ENCODE assay signal across 17 cellular contexts in genomic region chr15:28993720-28994053, GRCh38.
DNase-seq lines count a peak whose midpoint lies in the region; ATAC-seq, FAIRE-seq and TF ChIP-seq lines count a peak whose summit lies in the region.
"Had no signal": no experiment of that assay in that cellular context is flagged by ENCODE, and none has a peak within 500 bp of the region (broad histone marks: within the 10 kb centered on the region; RNA-seq: fewer than 3 reads in every experiment).

No MANE protein-coding gene starts in this region.

- TF ChIP-seq CTCF in glutamatergic neuron (IDR thresholded peaks at IDR 0.05; ENCODE audit: partially characterized antibody, unreplicated experiment) (no peak), neural progenitor cell (IDR thresholded peaks at IDR 0.05) (no peak), kidney (IDR thresholded peaks at IDR 0.05; ENCODE audit: borderline replicate concordance, extremely low read depth, insufficient read depth) (no peak)

- H3K4me3 Mint-ChIP-seq in CD8-positive, alpha-beta memory T cell, result peak overlapping the region in 3 of 7 donors; percentile 67 to 74 (median 71)
- H3K4me3 Mint-ChIP-seq in activated T-helper 17 cell treated with anti-CD3 and anti-CD28 coated beads, Interleukin-2, amount 50 U/mL, for 72 hours, result peak overlapping the region; percentile 60
- H3K4me3 Mint-ChIP-seq in glutamatergic neuron (ENCODE audit: unreplicated experiment) (peak overlapping the region; percentile 70), neural progenitor cell (peak overlapping the region; percentile 50)

- no peak for DNase-seq in CD8-positive, alpha-beta memory T cell
- DNase-seq in glutamatergic neuron (no peak), neural progenitor cell (ENCODE audit: low spot score) (no peak), kidney (no peak), superior temporal gyrus (ENCODE audit: extremely low spot score) (no peak)
- DNase-seq: cerebellar nuclear complex, islet precursor cell, mesendoderm, NCI-H2029 treated with DMSO at 0.1 percent for 48 hours, NCI-H446 treated with DMSO at 0.1 percent for 48 hours, SW 1271 had no signal

- H3K27me3 Mint-ChIP-seq in CD8-positive, alpha-beta memory T cell, result no peaks in the 10 kb centered on the region
- no peaks in the 10 kb centered on the region for H3K27me3 Mint-ChIP-seq in activated T-helper 17 cell treated with anti-CD3 and anti-CD28 coated beads, Interleukin-2, amount 50 U/mL, for 72 hours
- H3K27me3 Mint-ChIP-seq in glutamatergic neuron (ENCODE audit: unreplicated experiment) (peaks cover 13% of the 10 kb centered on the region), neural progenitor cell (ENCODE audit: insufficient read depth, low read depth) (peaks cover 5% of the 10 kb centered on the region)

- H3K4me3 ChIP-seq in CD8-positive, alpha-beta memory T cell (ENCODE audit: low read length), result no peak overlapping the region
- H3K4me3 ChIP-seq in neural progenitor cell (no peak overlapping the region), kidney (ENCODE audit: low read length in 2 of 2) (no peak overlapping the region)
- H3K4me3 ChIP-seq: HAP-1, hepatocyte had no signal

- H3K9ac ChIP-seq in neural progenitor cell (no peak overlapping the region), kidney (ENCODE audit: low read length in 2 of 2) (no peak overlapping the region)

- no peaks in the 10 kb centered on the region for H3K27me3 ChIP-seq in CD8-positive, alpha-beta memory T cell (ENCODE audit: insufficient read depth, low read length, poor library complexity, severe bottlenecking)
- no peaks in the 10 kb centered on the region for H3K27me3 ChIP-seq in neural progenitor cell
- H3K27me3 ChIP-seq: hepatocyte had no signal

- intact Hi-C loops in kidney (cut with DNase I), result no loop called here

- FAIRE-seq in kidney (lab: Jason Lieb, UNC), result no peak

- H3K4me2 ChIP-seq in neural progenitor cell, result no peak overlapping the region
- H3K4me2 ChIP-seq: hepatocyte had no signal

- H3K9me3 ChIP-seq in CD8-positive, alpha-beta memory T cell (ENCODE audit: low read length), result no peaks in the 10 kb centered on the region
- H3K9me3 ChIP-seq in neural progenitor cell (ENCODE audit: low read depth), result no peaks in the 10 kb centered on the region
- no peaks in the 10 kb centered on the region for H3K9me3 ChIP-seq in kidney (ENCODE audit: control insufficient read depth in 1 of 2, low read length in 2 of 2)
- H3K9me3 ChIP-seq: HAP-1 had no signal

- ATAC-seq in activated T-helper 17 cell treated with anti-CD3 and anti-CD28 coated beads, Interleukin-2, amount 50 U/mL, for 72 hours (replicated peaks), result no peak
- ATAC-seq in HG03565 (IDR thresholded peaks at IDR 0.05; ENCODE audit: unreplicated experiment), result no peak

- no peaks in the 10 kb centered on the region for H3K9me3 Mint-ChIP-seq in CD8-positive, alpha-beta memory T cell
- H3K9me3 Mint-ChIP-seq in activated T-helper 17 cell treated with anti-CD3 and anti-CD28 coated beads, Interleukin-2, amount 50 U/mL, for 72 hours, result no peaks in the 10 kb centered on the region
- H3K9me3 Mint-ChIP-seq in glutamatergic neuron (ENCODE audit: unreplicated experiment), result peaks cover 17% of the 10 kb centered on the region
- peaks cover 4% of the 10 kb centered on the region for H3K9me3 Mint-ChIP-seq in neural progenitor cell
- H3K9me3 Mint-ChIP-seq: activated T-helper 2 cell treated with anti-CD3 and anti-CD28 coated beads, Interferon-gamma antibody, Interleukin-2, Interleukin-4, amounts not matched to agents 10 μg/mL and 5 μg/mL and 100 μg/mL, durations not matched to agents 14 hours and 24 hours and 36 hours had no signal

- CTCF ChIA-PET in CD8-positive, alpha-beta memory T cell (lab: Charles Lee), result no interaction called here

- H3K36me3 ChIP-seq in CD8-positive, alpha-beta memory T cell (ENCODE audit: insufficient read depth, low read length), result peaks cover 13% of the 10 kb centered on the region
- H3K36me3 ChIP-seq in neural progenitor cell (no peaks in the 10 kb centered on the region), kidney (ENCODE audit: control insufficient read depth in 1 of 2, insufficient read depth in 2 of 2, low read length in 2 of 2) (no peaks in the 10 kb centered on the region)
- H3K36me3 ChIP-seq: HAP-1 had no signal

- H3K27ac Mint-ChIP-seq in CD8-positive, alpha-beta memory T cell, result peak overlapping the region in 7 of 8 donors; percentile 59 to 91 (median 79)
- peak overlapping the region; percentile 36 for H3K27ac Mint-ChIP-seq in activated T-helper 17 cell treated with anti-CD3 and anti-CD28 coated beads, Interleukin-2, amount 50 U/mL, for 72 hours
- peak overlapping the region; percentile 22 for H3K27ac Mint-ChIP-seq in glutamatergic neuron (ENCODE audit: unreplicated experiment)
- peak overlapping the region; percentile 98 for H3K27ac Mint-ChIP-seq in neural progenitor cell

- POLR2A ChIA-PET in CD8-positive, alpha-beta memory T cell (lab: Charles Lee), result no interaction called here

- peaks cover 0 to 35% (median 5%) of the 10 kb centered on the region in 3 donors for H3K36me3 Mint-ChIP-seq in CD8-positive, alpha-beta memory T cell
- no peaks in the 10 kb centered on the region for H3K36me3 Mint-ChIP-seq in activated T-helper 17 cell treated with anti-CD3 and anti-CD28 coated beads, Interleukin-2, amount 50 U/mL, for 72 hours (ENCODE audit: low read depth)
- H3K36me3 Mint-ChIP-seq in glutamatergic neuron (ENCODE audit: unreplicated experiment) (peaks cover 13% of the 10 kb centered on the region), neural progenitor cell (peaks cover 24% of the 10 kb centered on the region)

- no peak overlapping the region for H3K27ac ChIP-seq in CD8-positive, alpha-beta memory T cell (ENCODE audit: low read depth, low read length)
- no peak overlapping the region for H3K27ac ChIP-seq in neural progenitor cell
- no peak overlapping the region for H3K27ac ChIP-seq in kidney (ENCODE audit: low read depth in 2 of 2, low read length in 2 of 2)
- H3K27ac ChIP-seq: hepatocyte, RWPE1 had no signal

- peaks cover 51% of the 10 kb centered on the region for H4K20me1 ChIP-seq in neural progenitor cell (ENCODE audit: low read depth)

- peaks cover 19% of the 10 kb centered on the region for H3K4me1 ChIP-seq in CD8-positive, alpha-beta memory T cell (ENCODE audit: insufficient read depth, low read length)
- H3K4me1 ChIP-seq in neural progenitor cell (peaks cover 44% of the 10 kb centered on the region), kidney (ENCODE audit: control insufficient read depth in 1 of 2, insufficient read depth in 1 of 2, low read depth in 1 of 2, low read length in 2 of 2) (no peaks in the 10 kb centered on the region)

- H3F3A ChIP-seq in neural progenitor cell (ENCODE audit: low read depth), result peaks cover 11% of the 10 kb centered on the region

- peaks cover 30 to 71% (median 37%) of the 10 kb centered on the region in 3 donors for H3K4me1 Mint-ChIP-seq in CD8-positive, alpha-beta memory T cell
- H3K4me1 Mint-ChIP-seq in activated T-helper 17 cell treated with anti-CD3 and anti-CD28 coated beads, Interleukin-2, amount 50 U/mL, for 72 hours, result peaks cover 14% of the 10 kb centered on the region
- H3K4me1 Mint-ChIP-seq in glutamatergic neuron (ENCODE audit: low read depth, unreplicated experiment), result peaks cover 74% of the 10 kb centered on the region
- peaks cover 72% of the 10 kb centered on the region for H3K4me1 Mint-ChIP-seq in neural progenitor cell

- no peak overlapping the region for H2AFZ ChIP-seq in neural progenitor cell (replicated peaks)
- H2AFZ ChIP-seq: hepatocyte had no signal

- H3K79me2 ChIP-seq in neural progenitor cell (ENCODE audit: low read depth), result no peaks in the 10 kb centered on the region
- H3K79me2 ChIP-seq: hepatocyte had no signal

Comparison
In these comparisons a context has a peak if more than half of its experiments do, and no peak if none do; other contexts are left out.
1. H3K27ac Mint-ChIP-seq: peak in every context shown above with its lines; median percentile 98 in neural progenitor cell; 79 in CD8-positive, alpha-beta memory T cell; 36 in activated T-helper 17 cell treated with anti-CD3 and anti-CD28 coated beads, Interleukin-2, amount 50 U/mL, for 72 hours; 22 in glutamatergic neuron.